ENCODE assay signal across 8 cellular contexts in the genomic region with DNA sequence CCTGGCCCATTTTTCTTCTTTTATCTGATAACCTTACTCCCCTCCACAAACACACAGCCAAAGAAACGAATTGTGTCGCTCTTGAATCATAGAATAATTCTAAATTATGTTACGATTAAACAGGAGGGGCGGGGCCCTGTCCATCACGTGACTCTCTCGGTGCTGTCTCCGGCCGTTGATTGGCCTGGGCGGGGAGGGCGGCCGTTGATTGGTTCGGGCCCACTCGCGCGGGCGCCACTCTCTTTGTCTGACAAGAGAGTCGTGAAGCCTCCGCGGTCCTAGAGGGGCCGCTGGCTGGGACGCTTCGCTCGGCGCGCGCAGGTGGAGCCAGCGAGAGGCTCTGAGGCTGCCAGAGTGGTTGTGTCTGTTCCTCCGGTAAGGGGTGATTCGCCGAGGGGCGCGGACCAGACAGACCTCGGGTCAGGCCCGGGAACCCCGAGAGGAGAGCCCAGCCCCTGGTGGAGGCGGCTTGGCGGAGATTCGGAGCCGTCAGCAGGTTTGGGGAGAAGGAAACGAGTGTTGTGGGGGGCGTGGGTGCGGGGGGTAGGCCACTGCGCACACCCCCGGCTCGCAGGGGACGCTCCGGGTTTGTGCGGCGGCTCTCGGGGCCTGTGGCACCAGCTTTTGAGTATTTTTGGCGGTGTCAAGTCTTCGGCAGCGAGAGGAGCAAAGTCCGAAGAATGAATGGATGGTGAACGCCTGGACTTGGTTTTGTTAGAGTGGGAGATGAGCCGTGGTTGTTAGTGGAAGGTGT. TPM values are rescaled to one million over a fixed set of nuclear protein-coding genes. Genes with fewer than 3 reads are reported as not detected.
DNase-seq lines count a peak whose midpoint lies in the region; ATAC-seq and TF ChIP-seq lines count a peak whose summit lies in the region.

Gene ZNF789, plus strand, starts transcription at position 330 of the 754 bp plus-strand sequence. CDS start 3,567 bp downstream, outside the sequence.

- peak within 1 kb of the TSS; percentile 89 for H2AFZ ChIP-seq in mammary epithelial cell (ENCODE audit: low read depth, low read length)

- peaks cover 50% of the 10 kb centered on the region for H3K79me2 ChIP-seq in mammary epithelial cell (ENCODE audit: insufficient read depth, low read length)

- H3K36me3 ChIP-seq in WERI-Rb-1, result peaks cover 12% of the 10 kb centered on the region
- peaks cover 3% of the 10 kb centered on the region for H3K36me3 ChIP-seq in mammary epithelial cell (ENCODE audit: insufficient read depth, low read length)
- peaks cover 11% of the 10 kb centered on the region; the same call in 1 of the 2 replicates for H3K36me3 ChIP-seq in iPS-20b (ENCODE audit: insufficient read depth, low read depth, low read length)

- no peaks in the 10 kb centered on the region for H3K27me3 ChIP-seq in WERI-Rb-1 (ENCODE audit: insufficient read depth, low read depth, severe bottlenecking)
- H3K27me3 ChIP-seq in mammary epithelial cell (ENCODE audit: insufficient read depth, low read length), result no peaks in the 10 kb centered on the region
- no peaks in the 10 kb centered on the region for H3K27me3 ChIP-seq in iPS-20b (ENCODE audit: insufficient read depth, low read length)

- H4K20me1 ChIP-seq in mammary epithelial cell (ENCODE audit: insufficient read depth, low read length), result no peaks in the 10 kb centered on the region

- TSS peak; percentile 64 for BruUV-seq in mammary epithelial cell (replicated peaks; lab: Mats Ljungman, UMichigan)

- ATAC-seq in GM18873 (IDR thresholded peaks at IDR 0.05; ENCODE audit: low FRiP score, unreplicated experiment) (peak; percentile 73), HG03139 (IDR thresholded peaks at IDR 0.05; ENCODE audit: unreplicated experiment) (peak; percentile 95)

- H3K9me3 ChIP-seq in WERI-Rb-1 (ENCODE audit: severe bottlenecking), result no peaks in the 10 kb centered on the region
- no peaks in the 10 kb centered on the region for H3K9me3 ChIP-seq in mammary epithelial cell (replicated peaks; ENCODE audit: insufficient read depth, low read length)
- H3K9me3 ChIP-seq in iPS-20b (ENCODE audit: insufficient read depth, low read depth, low read length), result no peaks in the 10 kb centered on the region

- in situ Hi-C loops in ACHN (cut with HindIII; ENCODE audit: low pct_ligation_motif_present, low pct_unique_long_range_greater_than_20kb, low sequenced_read_pairs) (no loop called here), mammary epithelial cell (cut with MboI; ENCODE audit: low sequenced_read_pairs in 2 of 2) (no loop called here)

- dilution Hi-C loops in mammary epithelial cell (cut with HindIII; ENCODE audit: low sequenced_read_pairs), result no loop called here

- H3K4me2 ChIP-seq in mammary epithelial cell (ENCODE audit: insufficient read depth, low read depth, low read length), result peak within 1 kb of the TSS; percentile 63

- H3K4me1 ChIP-seq in mammary epithelial cell (ENCODE audit: insufficient read depth, low read length) (peaks cover 4% of the 10 kb centered on the region), iPS-20b (ENCODE audit: insufficient read depth, low read length) (no peaks in the 10 kb centered on the region)

- peak within 1 kb of the TSS; percentile 95 for H3K4me3 ChIP-seq in WERI-Rb-1 (ENCODE audit: low read depth, low read length)
- peak within 1 kb of the TSS; percentile 76 to 98 (median 77) for H3K4me3 ChIP-seq in mammary epithelial cell (replicated peaks in 1 of 3; ENCODE audit: insufficient read depth in 1 of 3, low read depth in 2 of 3, low read length in 3 of 3)
- H3K4me3 ChIP-seq in iPS-20b (ENCODE audit: low read length), result peak within 1 kb of the TSS; percentile 86
- peak within 1 kb of the TSS; percentile 58 to 89 (median 82) for H3K4me3 ChIP-seq in skin epidermis

- peak; percentile 99 for DNase-seq in ACHN
- peak; percentile 99 for DNase-seq in NCI-H2227 (lab: John Stamatoyannopoulos, UW; ENCODE audit: unreplicated experiment)
- peak; percentile 97 for DNase-seq in WERI-Rb-1
- DNase-seq in mammary epithelial cell, result peak; percentile 96

- peak within 1 kb of the TSS; percentile 60 for H3K9ac ChIP-seq in mammary epithelial cell (ENCODE audit: insufficient read depth, low read length)
- peak within 1 kb of the TSS; percentile 94 for H3K9ac ChIP-seq in iPS-20b (ENCODE audit: low read depth, low read length)

- CTCF ChIA-PET in mammary epithelial cell (lab: Charles Lee; ENCODE audit: low non-redundant PET), result no interaction called here

- H3K27ac ChIP-seq in WERI-Rb-1 (peak within 1 kb of the TSS; percentile 95), mammary epithelial cell (ENCODE audit: insufficient read depth, low read depth, low read length) (peak within 1 kb of the TSS; percentile 65), iPS-20b (ENCODE audit: low read length) (peak within 1 kb of the TSS; percentile 95), skin epidermis (peak within 1 kb of the TSS; percentile 33 to 91 (median 83))

- TF ChIP-seq CTCF in WERI-Rb-1 (IDR thresholded peaks at IDR 0.05; ENCODE audit: low read depth, low read length) (no peak), mammary epithelial cell (conservative IDR thresholded peaks at IDR 0.05 in 1 of 2, IDR thresholded peaks at IDR 0.05 in 1 of 2; ENCODE audit: extremely low read depth in 1 of 2, insufficient read depth in 1 of 2, low read depth in 1 of 2, low read length in 2 of 2) (no peak)

- intact Hi-C loops in mammary epithelial cell (cut with micrococcal nuclease), result loop anchor here (1.0 kb wide), 2 partner anchors 28 to 32 kb away; partner anchors contain the start of genes ZKSCAN5 and ZNF394

- 0% methylated on average over 9 of the region's 56 CpGs for WGBS in mammary epithelial cell (ENCODE audit: low coverage, missing lambda C conversion rate)

RNA-seq across cellular contexts. Expression of gene ZNF789, which starts in this region (rescaled TPM):
- 1 to 10 TPM; 6.0 to 8.6 TPM for total RNA-seq in mammary epithelial cell
- polyA plus RNA-seq in mammary epithelial cell, result 3.8 TPM
- polyA minus RNA-seq in mammary epithelial cell, result 3.0 TPM

Comparison
In these comparisons a context has a peak if more than half of its experiments do, and no peak if none do; other contexts are left out.
1. Peak in every context shown above with its lines: DNase-seq, ATAC-seq, H3K4me3 ChIP-seq and H3K27ac ChIP-seq.